In the genomic region with DNA sequence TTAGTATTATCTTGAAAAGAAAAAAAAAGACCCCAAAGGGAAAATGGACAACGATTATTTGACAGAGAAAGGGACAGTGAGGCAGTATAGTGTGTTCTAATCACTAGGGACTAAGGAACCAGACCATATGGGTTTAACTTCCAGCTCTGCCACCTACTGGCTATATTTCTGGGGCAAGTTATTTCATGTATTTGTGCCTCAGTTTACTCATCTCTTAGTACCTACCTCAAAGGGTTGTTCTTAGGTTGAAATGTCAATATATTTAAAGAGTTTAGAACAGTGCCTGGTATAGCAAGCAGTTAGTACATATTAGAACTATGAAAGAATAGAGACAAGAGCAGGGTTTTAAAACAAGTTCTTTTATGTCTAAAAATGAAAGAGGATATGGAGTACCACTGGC, we compare ENCODE assay signal across 23 cellular contexts. TPM values are rescaled to one million over a fixed set of nuclear protein-coding genes. Genes with fewer than 3 reads are reported as not detected.
DNase-seq lines count a peak whose midpoint lies in the region; ATAC-seq, FAIRE-seq and TF ChIP-seq lines count a peak whose summit lies in the region.
"Had no signal": no experiment of that assay in that cellular context is flagged by ENCODE, and none has a peak within 500 bp of the region (broad histone marks: within the 10 kb centered on the region; RNA-seq: fewer than 3 reads in every experiment).

No MANE protein-coding gene starts in this region.

- no peaks in the 10 kb centered on the region for H3K9me3 ChIP-seq in OCI-LY3 (ENCODE audit: insufficient read depth, low read length)
- H3K9me3 ChIP-seq: heart left ventricle, psoas muscle, SJCRH30 had no signal

- peaks cover 18% of the 10 kb centered on the region for H3K4me1 ChIP-seq in OCI-LY3 (ENCODE audit: low read length)
- H3K4me1 ChIP-seq: neural progenitor cell, psoas muscle, SJCRH30 had no signal

- H3K9me3 Mint-ChIP-seq in activated T-cell treated with anti-CD3 and anti-CD28 coated beads, Interleukin-2, amount 50 U/mL, for 72 hours, result no peaks in the 10 kb centered on the region
- no peaks in the 10 kb centered on the region for H3K9me3 Mint-ChIP-seq in activated T-cell treated with anti-CD3 and anti-CD28 coated beads, Interleukin-2, amount 50 U/mL, for 24 hours
- no peaks in the 10 kb centered on the region for H3K9me3 Mint-ChIP-seq in stimulated activated memory B cell treated with anti-CD40 and anti-IgM and Interleukin-4, amounts not matched to agents 10 μg/mL and 1 μg/mL and 100 μg/mL, for 72 hours
- H3K9me3 Mint-ChIP-seq: activated CD4-positive, alpha-beta T cell treated with anti-CD3 and anti-CD28 coated beads, Interleukin-2, amount 10 ng/mL, durations not matched to agents 24 days and 14 days; activated naive CD4-positive, alpha-beta T cell treated with anti-CD3 and anti-CD28 coated beads, Interleukin-2, amount 50 U/mL, for 24 hours; activated T-helper 1 cell treated with anti-CD3 and anti-CD28 coated beads, Interleukin-12 subunit alpha, Interleukin-12 subunit beta, Interleukin-2, Interleukin-4 antibody, amounts not matched to agents 30 ng/mL and 10 ng/mL and 1 ng/mL, durations not matched to agents 14 hours and 24 hours and 36 hours; central memory CD8-positive, alpha-beta T cell; neural progenitor cell; T-helper 1 cell treated with Interleukin-12 subunit alpha and Interleukin-12 subunit beta and Interleukin-4 antibody, amounts not matched to agents 30 μg/mL and 1 μg/mL, for 36 hours had no signal

- no peak for FAIRE-seq in bronchial epithelial cell (lab: Jason Lieb, UNC)

- no peak overlapping the region for H3K4me3 Mint-ChIP-seq in activated T-cell treated with anti-CD3 and anti-CD28 coated beads, Interleukin-2, amount 50 U/mL, for 72 hours
- H3K4me3 Mint-ChIP-seq in activated T-cell treated with anti-CD3 and anti-CD28 coated beads, Interleukin-2, amount 50 U/mL, for 24 hours, result no peak overlapping the region
- no peak overlapping the region for H3K4me3 Mint-ChIP-seq in stimulated activated memory B cell treated with anti-CD40 and anti-IgM and Interleukin-4, amounts not matched to agents 10 μg/mL and 1 μg/mL and 100 μg/mL, for 72 hours
- H3K4me3 Mint-ChIP-seq: activated CD4-positive, alpha-beta T cell treated with anti-CD3 and anti-CD28 coated beads, Interleukin-2, amount 10 ng/mL, durations not matched to agents 24 days and 14 days; activated naive CD4-positive, alpha-beta T cell treated with anti-CD3 and anti-CD28 coated beads, Interleukin-2, amount 50 U/mL, for 24 hours; activated T-helper 1 cell treated with anti-CD3 and anti-CD28 coated beads, Interleukin-12 subunit alpha, Interleukin-12 subunit beta, Interleukin-2, Interleukin-4 antibody, amounts not matched to agents 30 ng/mL and 10 ng/mL and 1 ng/mL, durations not matched to agents 14 hours and 24 hours and 36 hours; B cell; central memory CD8-positive, alpha-beta T cell; neural progenitor cell; T-helper 1 cell treated with Interleukin-12 subunit alpha and Interleukin-12 subunit beta and Interleukin-4 antibody, amounts not matched to agents 30 μg/mL and 1 μg/mL, for 36 hours had no signal

- no peak overlapping the region for H2AFZ ChIP-seq in OCI-LY3 (ENCODE audit: low read depth, low read length)
- H2AFZ ChIP-seq: neural progenitor cell had no signal

- H3K27me3 ChIP-seq in OCI-LY3 (ENCODE audit: low read depth, low read length) (no peaks in the 10 kb centered on the region), bronchial epithelial cell (ENCODE audit: control insufficient read depth, insufficient read depth, low read length) (no peaks in the 10 kb centered on the region)
- H3K27me3 ChIP-seq: heart left ventricle, neural progenitor cell, SJCRH30 had no signal

- no peak overlapping the region for H3K4me3 ChIP-seq in OCI-LY3 (ENCODE audit: low read length)
- no peak overlapping the region for H3K4me3 ChIP-seq in bronchial epithelial cell (ENCODE audit: low read depth, low read length)
- H3K4me3 ChIP-seq: heart left ventricle, neural progenitor cell, psoas muscle, SJCRH30 had no signal

- peaks cover 0 to 4% of the 10 kb centered on the region in 2 donors for H3K36me3 Mint-ChIP-seq in activated T-cell treated with anti-CD3 and anti-CD28 coated beads, Interleukin-2, amount 50 U/mL, for 72 hours (ENCODE audit: insufficient read depth in 2 of 2)
- peaks cover 72% of the 10 kb centered on the region for H3K36me3 Mint-ChIP-seq in activated T-cell treated with anti-CD3 and anti-CD28 coated beads, Interleukin-2, amount 50 U/mL, for 24 hours (ENCODE audit: low read depth)
- H3K36me3 Mint-ChIP-seq in stimulated activated memory B cell treated with anti-CD40 and anti-IgM and Interleukin-4, amounts not matched to agents 10 μg/mL and 1 μg/mL and 100 μg/mL, for 72 hours, result peaks cover 25% of the 10 kb centered on the region

- H3K27ac ChIP-seq in OCI-LY3 (ENCODE audit: low read length), result no peak overlapping the region
- H3K27ac ChIP-seq: heart left ventricle, neural progenitor cell, psoas muscle, SJCRH30 had no signal

- peak; percentile 55 for TF ChIP-seq CTCF in OCI-LY3 (IDR thresholded peaks at IDR 0.05; ENCODE audit: low read depth, low read length)
- peak; percentile 9 for TF ChIP-seq CTCF in bronchial epithelial cell (IDR thresholded peaks at IDR 0.05; ENCODE audit: insufficient read depth, low read length, severe bottlenecking)

- no peaks in the 10 kb centered on the region for H3K79me2 ChIP-seq in OCI-LY3 (ENCODE audit: low read length)

- H3K27ac Mint-ChIP-seq in activated T-cell treated with anti-CD3 and anti-CD28 coated beads, Interleukin-2, amount 50 U/mL, for 72 hours, result peak overlapping the region; percentile 42
- no peak overlapping the region for H3K27ac Mint-ChIP-seq in activated T-cell treated with anti-CD3 and anti-CD28 coated beads, Interleukin-2, amount 50 U/mL, for 24 hours
- peak overlapping the region; percentile 35 for H3K27ac Mint-ChIP-seq in stimulated activated memory B cell treated with anti-CD40 and anti-IgM and Interleukin-4, amounts not matched to agents 10 μg/mL and 1 μg/mL and 100 μg/mL, for 72 hours
- H3K27ac Mint-ChIP-seq: activated CD4-positive, alpha-beta T cell treated with anti-CD3 and anti-CD28 coated beads, Interleukin-2, amount 10 ng/mL, durations not matched to agents 24 days and 14 days; activated naive CD4-positive, alpha-beta T cell treated with anti-CD3 and anti-CD28 coated beads, Interleukin-2, amount 50 U/mL, for 24 hours; activated T-helper 1 cell treated with anti-CD3 and anti-CD28 coated beads, Interleukin-12 subunit alpha, Interleukin-12 subunit beta, Interleukin-2, Interleukin-4 antibody, amounts not matched to agents 30 ng/mL and 10 ng/mL and 1 ng/mL, durations not matched to agents 14 hours and 24 hours and 36 hours; B cell; neural progenitor cell; T-helper 1 cell treated with Interleukin-12 subunit alpha and Interleukin-12 subunit beta and Interleukin-4 antibody, amounts not matched to agents 30 μg/mL and 1 μg/mL, for 36 hours had no signal

- H3K36me3 ChIP-seq in OCI-LY3 (replicated peaks; ENCODE audit: low read depth, low read length) (peaks cover 33% of the 10 kb centered on the region), bronchial epithelial cell (ENCODE audit: control insufficient read depth, insufficient read depth, low read length) (no peaks in the 10 kb centered on the region)

- H3K4me2 ChIP-seq in OCI-LY3 (ENCODE audit: low read length), result no peak overlapping the region
- H3K4me2 ChIP-seq: neural progenitor cell had no signal

- H3K9ac ChIP-seq in OCI-LY3 (ENCODE audit: low read length), result no peak overlapping the region
- H3K9ac ChIP-seq: neural progenitor cell had no signal

- no peaks in the 10 kb centered on the region for H4K20me1 ChIP-seq in OCI-LY3 (ENCODE audit: insufficient read depth, low read length)

- no peaks in the 10 kb centered on the region for H3K4me1 Mint-ChIP-seq in activated T-cell treated with anti-CD3 and anti-CD28 coated beads, Interleukin-2, amount 50 U/mL, for 72 hours (ENCODE audit: low read depth)
- peaks cover 7% of the 10 kb centered on the region for H3K4me1 Mint-ChIP-seq in activated T-cell treated with anti-CD3 and anti-CD28 coated beads, Interleukin-2, amount 50 U/mL, for 24 hours (ENCODE audit: low read depth)
- H3K4me1 Mint-ChIP-seq in stimulated activated memory B cell treated with anti-CD40 and anti-IgM and Interleukin-4, amounts not matched to agents 10 μg/mL and 1 μg/mL and 100 μg/mL, for 72 hours, result peaks cover 5% of the 10 kb centered on the region
- H3K4me1 Mint-ChIP-seq: activated CD4-positive, alpha-beta T cell treated with anti-CD3 and anti-CD28 coated beads, Interleukin-2, amount 10 ng/mL, durations not matched to agents 24 days and 14 days; activated naive CD4-positive, alpha-beta T cell treated with anti-CD3 and anti-CD28 coated beads, Interleukin-2, amount 50 U/mL, for 24 hours; central memory CD8-positive, alpha-beta T cell; neural progenitor cell had no signal

- DNase-seq in activated T-cell treated with anti-CD3 and anti-CD28 coated beads, Interleukin-2, amount 50 U/mL, for 72 hours, result no peak
- no peak for DNase-seq in activated T-cell treated with anti-CD3 and anti-CD28 coated beads, Interleukin-2, amount 50 U/mL, for 24 hours
- DNase-seq in bronchial epithelial cell (ENCODE audit: low read depth) (no peak), ureter (ENCODE audit: low spot score) (no peak), NCI-H146 (lab: John Stamatoyannopoulos, UW) (no peak), NCI-H2227 treated with DMSO at 0.1 percent for 48 hours (lab: John Stamatoyannopoulos, UW) (no peak)
- DNase-seq: activated CD4-positive, alpha-beta T cell treated with anti-CD3 and anti-CD28 coated beads, Interleukin-2, amount 10 ng/mL, durations not matched to agents 24 days and 14 days; heart left ventricle; mammary epithelial cell; NCI-H1105 treated with DMSO at 0.1 percent for 48 hours; NCI-H2029 treated with DMSO at 0.1 percent for 48 hours; NCI-H446; psoas muscle; SJCRH30; trophoblast cell had no signal

- no peaks in the 10 kb centered on the region for H3K27me3 Mint-ChIP-seq in activated T-cell treated with anti-CD3 and anti-CD28 coated beads, Interleukin-2, amount 50 U/mL, for 72 hours (ENCODE audit: low read depth)
- H3K27me3 Mint-ChIP-seq in activated T-cell treated with anti-CD3 and anti-CD28 coated beads, Interleukin-2, amount 50 U/mL, for 24 hours, result no peaks in the 10 kb centered on the region
- no peaks in the 10 kb centered on the region for H3K27me3 Mint-ChIP-seq in stimulated activated memory B cell treated with anti-CD40 and anti-IgM and Interleukin-4, amounts not matched to agents 10 μg/mL and 1 μg/mL and 100 μg/mL, for 72 hours
- H3K27me3 Mint-ChIP-seq: activated CD4-positive, alpha-beta T cell treated with anti-CD3 and anti-CD28 coated beads, Interleukin-2, amount 10 ng/mL, durations not matched to agents 24 days and 14 days; activated naive CD4-positive, alpha-beta T cell treated with anti-CD3 and anti-CD28 coated beads, Interleukin-2, amount 50 U/mL, for 24 hours; B cell; central memory CD8-positive, alpha-beta T cell had no signal

- ATAC-seq in activated T-cell treated with anti-CD3 and anti-CD28 coated beads, Interleukin-2, amount 50 U/mL, for 72 hours (replicated peaks in 1 of 2), result no peak
- no peak for ATAC-seq in stimulated activated memory B cell treated with anti-CD40 and anti-IgM and Interleukin-4, amounts not matched to agents 10 μg/mL and 1 μg/mL and 100 μg/mL, for 72 hours
- ATAC-seq: heart left ventricle had no signal

RNA-seq across cellular contexts. Expression of a gene that starts 42.7 kb away (rescaled TPM):
- total RNA-seq in activated T-cell treated with anti-CD3 and anti-CD28 coated beads, Interleukin-2, amount 50 U/mL, for 72 hours, result 10 to 100 TPM; 20.2 to 28.5 TPM
- 19.5 and 22.5 TPM in 2 replicates for total RNA-seq in bronchial epithelial cell
- total RNA-seq in ureter, result 43.3 TPM

RNA-seq across cellular contexts. Expression of a gene that starts 50.5 kb away (rescaled TPM):
- 10 to 100 TPM; 30.6 to 33.4 TPM for total RNA-seq in activated T-cell treated with anti-CD3 and anti-CD28 coated beads, Interleukin-2, amount 50 U/mL, for 72 hours
- total RNA-seq in bronchial epithelial cell, result 15.5 and 17.9 TPM in 2 replicates
- 18.6 TPM for total RNA-seq in ureter

RNA-seq across cellular contexts. Expression of a gene that starts 50.5 kb away (rescaled TPM):
- 10 to 100 TPM; 52.6 to 67.7 TPM for total RNA-seq in activated T-cell treated with anti-CD3 and anti-CD28 coated beads, Interleukin-2, amount 50 U/mL, for 72 hours
- 53.5 and 62.9 TPM in 2 replicates for total RNA-seq in bronchial epithelial cell
- total RNA-seq in ureter, result 52.0 TPM
